In the genomic region with DNA sequence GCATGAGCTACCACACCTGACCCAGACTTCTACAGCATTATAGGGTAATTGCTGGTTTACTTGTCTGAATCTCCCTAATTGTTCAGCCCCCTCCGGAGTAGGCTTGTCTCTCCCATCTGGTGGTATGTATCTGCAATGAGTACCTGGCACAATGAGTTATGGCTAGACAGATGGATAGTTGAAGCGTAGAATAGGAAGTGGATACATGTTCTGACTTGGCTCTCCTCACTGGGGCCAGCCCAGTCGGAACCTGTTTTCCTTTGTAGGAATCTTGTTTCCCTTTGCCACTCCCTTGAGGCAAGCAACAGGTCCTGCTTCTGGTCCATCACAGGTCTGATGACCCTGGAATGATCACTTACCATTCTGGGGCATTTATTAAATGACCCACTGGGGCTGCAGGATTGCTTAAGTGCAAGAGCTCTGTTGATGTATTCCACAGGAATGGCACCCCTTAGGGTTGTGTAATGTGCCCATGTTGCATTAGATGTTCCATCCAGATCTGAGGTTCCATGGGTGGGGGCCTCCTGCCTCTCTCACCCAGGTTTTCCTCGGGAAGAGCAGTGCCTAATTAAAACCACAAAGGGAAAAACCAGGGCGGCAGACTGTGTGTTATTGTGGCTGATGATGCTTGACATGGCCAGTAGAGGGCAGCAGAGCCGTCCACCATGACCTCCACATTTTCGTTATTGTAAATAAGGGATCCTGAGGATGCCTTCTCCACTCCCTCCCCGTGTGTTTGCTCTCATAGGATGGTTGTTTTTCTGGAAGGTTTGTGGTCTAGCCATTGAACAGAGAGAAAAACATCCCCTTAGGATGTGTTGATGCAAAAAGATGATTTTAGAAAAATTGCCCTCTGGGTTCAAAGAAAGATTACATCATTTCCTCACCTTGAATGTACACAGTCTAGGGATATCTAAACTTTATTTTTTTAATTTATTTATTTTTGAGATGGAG, we compare ENCODE assay signal across 8 cellular contexts. TPM values are rescaled to one million over a fixed set of nuclear protein-coding genes. Genes with fewer than 3 reads are reported as not detected.
DNase-seq lines count a peak whose midpoint lies in the region; ATAC-seq, FAIRE-seq and TF ChIP-seq lines count a peak whose summit lies in the region.

No MANE protein-coding gene starts in this region.

- no peaks in the 10 kb centered on the region for H3K9me3 ChIP-seq in right lobe of liver

- peak; percentile 78 to 95 (median 89) for TF ChIP-seq CTCF in right lobe of liver (IDR thresholded peaks at IDR 0.05)

- peaks cover 0 to 20% (median 0%) of the 10 kb centered on the region in 4 donors for H3K4me1 ChIP-seq in right lobe of liver

- no peak overlapping the region for H3K27ac ChIP-seq in right lobe of liver

- ATAC-seq in right lobe of liver: peak; percentile 90 to 92 (median 90)
- ATAC-seq in HG03039 (IDR thresholded peaks at IDR 0.05; ENCODE audit: unreplicated experiment): no peak

- H3K4me3 ChIP-seq in right lobe of liver: no peak overlapping the region

- peak; percentile 30 for FAIRE-seq in H54 (lab: Jason Lieb, UNC)

- WGBS in right lobe of liver (ENCODE audit: insufficient coverage, low coverage, low lambda C conversion rate, missing lambda C conversion rate): 0% methylated on average over 5 of the region's 8 CpGs

- TF ChIP-seq POLR2A in H54 (IDR thresholded peaks at IDR 0.05; ENCODE audit: low read depth, low read length): no peak
- TF ChIP-seq POLR2A in right lobe of liver (IDR thresholded peaks at IDR 0.05): no peak

- intact Hi-C loops in right lobe of liver (cut with DNase I): no loop called here

- no peaks in the 10 kb centered on the region for H3K36me3 ChIP-seq in right lobe of liver

- no peaks in the 10 kb centered on the region for H3K27me3 ChIP-seq in right lobe of liver

- DNase-seq in DMS 273 treated with DMSO at 0.1 percent for 48 hours (lab: John Stamatoyannopoulos, UW): peak; percentile 82
- DNase-seq in H54 (ENCODE audit: insufficient read length, low spot score): peak; percentile 63
- DNase-seq in NCI-H345 treated with DMSO at 0.1 percent for 48 hours (lab: John Stamatoyannopoulos, UW; ENCODE audit: unreplicated experiment): peak; percentile 26
- peak; percentile 62 for DNase-seq in activated CD4-positive, alpha-beta T cell treated with anti-CD3 and anti-CD28 coated beads, Interleukin-2, amount 50 U/mL, for 1 hour
- DNase-seq in dermis microvascular lymphatic vessel endothelial cell (ENCODE audit: low read depth in 2 of 2): peak; percentile 49 to 72
- peak; percentile 42 to 56 (median 55) for DNase-seq in right lobe of liver
- peak; percentile 41 for DNase-seq in stimulated activated CD8-positive, alpha-beta memory T cell treated with anti-CD3 and anti-CD28 coated beads, Interleukin-12 subunit alpha, Interleukin-12 subunit beta, amount 100 ng/mL, for 1 hour (ENCODE audit: low read depth)

RNA-seq across cellular contexts. Expression of gene CMTM8, which starts 58.0 kb away (rescaled TPM):
- total RNA-seq in dermis microvascular lymphatic vessel endothelial cell (1.7 and 2.9 TPM in 2 replicates), right lobe of liver (10 to 100 TPM; 13.3 to 27.1 (median 20.9) TPM)

Comparison
In these comparisons a context has a peak if more than half of its experiments do, and no peak if none do; other contexts are left out.
1. DNase-seq: peak in every context shown above with its lines; median percentile 82 in DMS 273 treated with DMSO at 0.1 percent for 48 hours; 63 in H54; 62 in activated CD4-positive, alpha-beta T cell treated with anti-CD3 and anti-CD28 coated beads, Interleukin-2, amount 50 U/mL, for 1 hour; 60 in dermis microvascular lymphatic vessel endothelial cell; 55 in right lobe of liver; 41 in stimulated activated CD8-positive, alpha-beta memory T cell treated with anti-CD3 and anti-CD28 coated beads, Interleukin-12 subunit alpha, Interleukin-12 subunit beta, amount 100 ng/mL, for 1 hour; 26 in NCI-H345 treated with DMSO at 0.1 percent for 48 hours.